In the genomic region with DNA sequence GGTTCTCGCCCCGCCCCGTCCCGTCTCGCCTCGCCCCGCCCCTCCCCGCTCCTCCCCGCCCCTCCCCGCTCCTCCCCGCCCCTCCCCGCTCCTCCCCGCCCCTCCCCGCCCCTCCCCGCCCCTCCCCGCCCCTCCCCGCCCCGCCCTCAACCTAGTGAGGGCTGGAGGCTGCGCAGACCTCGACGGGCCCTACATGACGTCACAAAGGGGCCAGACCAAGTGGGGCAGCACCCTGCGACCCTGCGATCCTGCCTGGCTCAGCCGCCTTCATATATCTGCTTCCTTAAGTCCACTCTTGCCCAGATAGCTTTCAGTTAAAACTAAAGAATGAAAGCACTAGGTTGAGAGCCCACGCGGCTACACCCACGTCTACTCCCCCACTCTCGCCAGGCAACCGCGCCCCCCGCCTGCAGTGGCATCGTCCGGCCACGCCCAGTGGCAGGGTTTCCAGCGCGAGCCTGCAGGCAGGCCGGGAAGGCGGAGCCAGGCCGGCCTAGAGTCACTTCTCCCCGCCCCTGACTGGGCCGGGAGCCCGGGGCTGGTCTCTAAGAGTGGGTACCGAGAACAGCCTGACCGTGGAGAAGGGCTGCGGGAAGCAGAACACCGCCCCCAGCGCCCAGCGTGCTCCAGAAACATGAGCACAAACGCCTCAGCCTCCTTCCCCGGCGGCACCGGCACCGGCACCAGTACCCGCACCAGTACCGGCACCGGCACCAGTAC, we compare ENCODE assay signal across 1 cellular context.
TF ChIP-seq lines count a peak whose summit lies in the region.

No MANE protein-coding gene starts in this region.

TF ChIP-seq in HepG2, 621 proteins besides CTCF, POLR2A, EP300 and RAD21 (continued from another document):
- peak; percentile 45; the same call in 1 of the 2 replicates for TF ChIP-seq ARID4A (CRISPR knock-in tag; IDR thresholded peaks at IDR 0.05; ENCODE audit: borderline replicate concordance)
- TF ChIP-seq HINFP (CRISPR knock-in tag; IDR thresholded peaks at IDR 0.05; ENCODE audit: low read depth) = no peak
- no peak for TF ChIP-seq ZNF510 (CRISPR knock-in tag; IDR thresholded peaks at IDR 0.05; ENCODE audit: low read depth)
- TF ChIP-seq FOXK2 (IDR thresholded peaks at IDR 0.05) = peak; percentile 96
- no peak for TF ChIP-seq RARG (CRISPR knock-in tag; IDR thresholded peaks at IDR 0.05; ENCODE audit: low read depth)
- no peak for TF ChIP-seq ZNF414 (CRISPR knock-in tag; IDR thresholded peaks at IDR 0.05)
- TF ChIP-seq ZBTB34 (CRISPR knock-in tag; IDR thresholded peaks at IDR 0.05) = 0 out of 2 replicates have a peak, but pooled peaks have one; percentile 35
- TF ChIP-seq SP5 (CRISPR knock-in tag; IDR thresholded peaks at IDR 0.05; ENCODE audit: borderline replicate concordance, low read depth) = peak; percentile 42; the same call in 1 of the 2 replicates
- TF ChIP-seq, protein P1, sequence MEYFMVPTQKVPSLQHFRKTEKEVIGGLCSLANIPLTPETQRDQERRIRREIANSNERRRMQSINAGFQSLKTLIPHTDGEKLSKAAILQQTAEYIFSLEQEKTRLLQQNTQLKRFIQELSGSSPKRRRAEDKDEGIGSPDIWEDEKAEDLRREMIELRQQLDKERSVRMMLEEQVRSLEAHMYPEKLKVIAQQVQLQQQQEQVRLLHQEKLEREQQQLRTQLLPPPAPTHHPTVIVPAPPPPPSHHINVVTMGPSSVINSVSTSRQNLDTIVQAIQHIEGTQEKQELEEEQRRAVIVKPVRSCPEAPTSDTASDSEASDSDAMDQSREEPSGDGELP (IDR thresholded peaks at IDR 0.05; ENCODE audit: borderline replicate concordance, low read depth) = peak; percentile 28; the same call in 1 of the 2 replicates
- peak; percentile 41; the same call in 1 of the 2 replicates for TF ChIP-seq POLR2G (IDR thresholded peaks at IDR 0.05; ENCODE audit: low read depth, low read length)
- TF ChIP-seq SP4 (CRISPR knock-in tag; IDR thresholded peaks at IDR 0.05) = peak; percentile 63
- no peak for TF ChIP-seq ZNF354B (CRISPR knock-in tag; IDR thresholded peaks at IDR 0.05)
- peak; percentile 49; the same call in 1 of the 2 replicates for TF ChIP-seq POLR2AphosphoS5 (IDR thresholded peaks at IDR 0.05; ENCODE audit: low read depth, low read length)
- peak; percentile 12; the same call in 1 of the 2 replicates for TF ChIP-seq KDM5B (CRISPR knock-in tag; IDR thresholded peaks at IDR 0.05; ENCODE audit: borderline replicate concordance)
- TF ChIP-seq HNF1B (CRISPR knock-in tag; IDR thresholded peaks at IDR 0.05) = no peak
- TF ChIP-seq CBX2 (IDR thresholded peaks at IDR 0.05; ENCODE audit: low read depth, low read length) = no peak
- TF ChIP-seq CBX2 (CRISPR knock-in tag; IDR thresholded peaks at IDR 0.05; ENCODE audit: low read depth) = no peak
- TF ChIP-seq HDAC1 (CRISPR knock-in tag; IDR thresholded peaks at IDR 0.05) = peak; percentile 35; the same call in 1 of the 2 replicates
- peak; percentile 16; the same call in 1 of the 2 replicates for TF ChIP-seq RXRB (CRISPR knock-in tag; IDR thresholded peaks at IDR 0.05; ENCODE audit: borderline replicate concordance)
- TF ChIP-seq TAF1 (CRISPR knock-in tag; IDR thresholded peaks at IDR 0.05) = peak; percentile 61
- no peak for TF ChIP-seq ZNF235 (CRISPR knock-in tag; IDR thresholded peaks at IDR 0.05; ENCODE audit: borderline replicate concordance)
